In the genomic region with DNA sequence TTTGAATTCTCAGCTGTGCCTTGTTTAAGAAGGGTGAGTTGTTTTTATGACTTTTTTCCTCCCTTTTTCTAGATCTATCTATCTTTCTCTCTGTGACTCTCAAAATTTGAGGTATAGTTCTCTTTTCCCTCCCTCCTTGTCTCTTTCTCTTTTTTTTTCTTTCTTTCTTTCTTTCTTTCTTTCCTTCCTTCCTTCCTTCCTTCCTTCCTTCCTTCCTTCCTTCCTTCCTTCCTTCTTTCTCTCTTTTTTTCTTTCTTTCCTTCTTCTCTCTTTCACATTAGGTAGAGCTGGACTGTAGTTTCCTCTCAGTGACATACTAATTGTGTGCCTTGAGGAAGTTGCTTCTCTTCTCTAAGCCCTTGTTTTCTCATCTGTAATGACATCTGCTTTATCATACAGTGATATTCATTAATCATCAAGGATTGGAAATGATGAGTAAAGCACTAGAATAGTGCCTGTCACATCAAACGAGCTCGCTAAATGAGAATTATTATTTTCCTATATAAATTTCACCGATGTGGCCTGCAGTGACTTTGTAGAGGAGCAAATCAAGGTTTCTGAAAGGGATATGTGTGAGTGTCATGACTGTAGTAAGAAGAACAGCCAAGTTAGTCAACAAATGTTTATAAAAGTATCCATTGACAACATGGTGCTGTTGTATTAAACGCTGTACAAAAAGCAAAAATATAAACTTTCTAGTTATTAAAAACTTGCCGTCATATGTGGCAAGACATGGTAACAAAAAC, we compare ENCODE assay signal across 1 cellular context.
TF ChIP-seq lines count a peak whose summit lies in the region.

No MANE protein-coding gene starts in this region.

TF ChIP-seq in IMR-90, 13 proteins besides CTCF, POLR2A, EP300 and RAD21:
- TF ChIP-seq MXI1 (IDR thresholded peaks at IDR 0.05; ENCODE audit: borderline replicate concordance, low read depth, low read length) (no peak), FOS (IDR thresholded peaks at IDR 0.05; ENCODE audit: low read depth, low read length) (no peak), BHLHE40 (IDR thresholded peaks at IDR 0.05; ENCODE audit: low read depth, low read length) (no peak), CHD1 (IDR thresholded peaks at IDR 0.05; ENCODE audit: low read depth, low read length) (no peak), MAZ (IDR thresholded peaks at IDR 0.05; ENCODE audit: borderline replicate concordance, low read depth, low read length) (no peak), CEBPB (IDR thresholded peaks at IDR 0.05; ENCODE audit: low read depth, low read length) (no peak), SMC3 (IDR thresholded peaks at IDR 0.05; ENCODE audit: low read depth, low read length) (no peak), NFE2L2 (IDR thresholded peaks at IDR 0.05; ENCODE audit: low read depth, low read length) (no peak), RCOR1 (IDR thresholded peaks at IDR 0.05; ENCODE audit: insufficient replicate concordance, low read length) (no peak), RFX5 (IDR thresholded peaks at IDR 0.05; ENCODE audit: low read depth, low read length) (no peak), MAFK (IDR thresholded peaks at IDR 0.05; ENCODE audit: low read depth, low read length) (no peak)
- TF ChIP-seq, protein P1, sequence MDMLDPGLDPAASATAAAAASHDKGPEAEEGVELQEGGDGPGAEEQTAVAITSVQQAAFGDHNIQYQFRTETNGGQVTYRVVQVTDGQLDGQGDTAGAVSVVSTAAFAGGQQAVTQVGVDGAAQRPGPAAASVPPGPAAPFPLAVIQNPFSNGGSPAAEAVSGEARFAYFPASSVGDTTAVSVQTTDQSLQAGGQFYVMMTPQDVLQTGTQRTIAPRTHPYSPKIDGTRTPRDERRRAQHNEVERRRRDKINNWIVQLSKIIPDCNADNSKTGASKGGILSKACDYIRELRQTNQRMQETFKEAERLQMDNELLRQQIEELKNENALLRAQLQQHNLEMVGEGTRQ (IDR thresholded peaks at IDR 0.05; ENCODE audit: low read depth, low read length) = no peak
- TF ChIP-seq, protein P2, sequence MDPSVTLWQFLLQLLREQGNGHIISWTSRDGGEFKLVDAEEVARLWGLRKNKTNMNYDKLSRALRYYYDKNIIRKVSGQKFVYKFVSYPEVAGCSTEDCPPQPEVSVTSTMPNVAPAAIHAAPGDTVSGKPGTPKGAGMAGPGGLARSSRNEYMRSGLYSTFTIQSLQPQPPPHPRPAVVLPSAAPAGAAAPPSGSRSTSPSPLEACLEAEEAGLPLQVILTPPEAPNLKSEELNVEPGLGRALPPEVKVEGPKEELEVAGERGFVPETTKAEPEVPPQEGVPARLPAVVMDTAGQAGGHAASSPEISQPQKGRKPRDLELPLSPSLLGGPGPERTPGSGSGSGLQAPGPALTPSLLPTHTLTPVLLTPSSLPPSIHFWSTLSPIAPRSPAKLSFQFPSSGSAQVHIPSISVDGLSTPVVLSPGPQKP (IDR thresholded peaks at IDR 0.05; ENCODE audit: borderline replicate concordance, low read depth, low read length) = no peak
TF ChIP-seq in IMR-90: peak in this region for 0.
